ENCODE assay signal across 11 cellular contexts in the genomic region with DNA sequence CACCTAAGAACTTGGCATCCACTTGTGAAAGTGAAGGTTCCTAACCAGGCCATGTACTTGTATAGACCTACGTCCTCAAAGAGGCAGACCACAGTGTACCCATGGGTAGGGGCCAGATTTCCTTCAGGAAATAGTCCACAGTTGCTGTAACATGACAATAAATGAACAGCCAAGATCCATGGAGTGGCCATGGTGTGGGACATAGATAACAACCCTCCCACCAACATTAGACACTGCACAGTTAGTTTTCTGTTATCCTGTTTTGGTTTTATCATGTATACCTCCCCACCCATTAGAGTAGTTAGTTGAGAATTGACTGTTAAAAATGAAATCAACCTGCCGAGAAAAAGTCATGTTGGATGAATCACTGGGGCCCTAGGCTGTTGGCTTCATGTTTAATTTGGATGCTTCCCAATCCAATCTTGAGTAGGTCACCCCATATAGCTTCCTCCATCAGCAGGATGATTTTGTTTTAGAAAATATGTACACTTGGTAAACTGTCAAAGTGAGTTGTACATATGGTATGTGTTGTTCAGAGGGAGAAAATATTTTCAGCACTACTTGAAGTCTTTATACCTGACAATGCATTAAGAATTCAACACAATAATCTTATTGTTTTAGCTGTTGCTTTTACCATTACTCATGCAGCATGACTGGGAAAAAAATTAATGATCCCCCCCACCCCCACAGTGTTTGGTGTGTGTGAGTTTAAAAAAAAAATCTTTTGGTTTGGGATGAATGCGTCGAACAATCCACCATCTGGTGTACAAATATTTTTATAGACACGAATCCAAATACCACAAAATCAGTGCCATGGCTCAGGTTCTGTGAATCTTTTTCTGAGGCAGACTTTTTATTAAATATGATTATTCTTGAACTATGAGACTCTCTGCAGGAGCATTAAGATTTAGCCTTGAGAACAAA.
DNase-seq lines count a peak whose midpoint lies in the region; ATAC-seq and TF ChIP-seq lines count a peak whose summit lies in the region.
"Had no signal": no experiment of that assay in that cellular context is flagged by ENCODE, and none has a peak within 500 bp of the region (broad histone marks: within the 10 kb centered on the region; RNA-seq: fewer than 3 reads in every experiment).

No MANE protein-coding gene starts in this region.

- H3K36me3 ChIP-seq in cardiac muscle cell, result no peaks in the 10 kb centered on the region
- H3K36me3 ChIP-seq: ovary had no signal

- no TSS peak for BruUV-seq in MCF 10A (replicated peaks; lab: Mats Ljungman, UMichigan)

- POLR2A ChIA-PET in MCF 10A (lab: Yijun Ruan, JAX), result interaction anchor here (0.6 to 5.3 kb wide), 29 partner anchors 8 to 447 kb away, joined by 3 to 62 read pairs (median 5); a partner anchor contains a TSS

- CTCF ChIA-PET in MCF 10A (lab: Yijun Ruan, JAX), result interaction anchor here (1.2 to 14.2 kb wide), 5 partner anchors 9 to 716 kb away, joined by 3 to 391 read pairs (median 15); no protein-coding TSS in a partner anchor

- ATAC-seq in Right ventricle myocardium superior (ENCODE audit: poor library complexity) (no peak), GM21447 (IDR thresholded peaks at IDR 0.05; ENCODE audit: unreplicated experiment) (no peak), GM18858 (IDR thresholded peaks at IDR 0.05; ENCODE audit: unreplicated experiment) (no peak)

- peak overlapping the region; percentile 40 for H3K4me3 Mint-ChIP-seq in MCF 10A (ENCODE audit: unreplicated experiment)
- H3K4me3 Mint-ChIP-seq: CD8-positive, alpha-beta memory T cell had no signal

- no peaks in the 10 kb centered on the region for H3K36me3 Mint-ChIP-seq in MCF 10A (ENCODE audit: insufficient read depth, unreplicated experiment)
- H3K36me3 Mint-ChIP-seq: CD8-positive, alpha-beta memory T cell had no signal

- no peaks in the 10 kb centered on the region for H3K9me3 ChIP-seq in cardiac muscle cell (ENCODE audit: low read depth)
- H3K9me3 ChIP-seq: ovary had no signal

- H3K9me3 Mint-ChIP-seq in MCF 10A (ENCODE audit: unreplicated experiment), result no peaks in the 10 kb centered on the region
- H3K9me3 Mint-ChIP-seq: CD8-positive, alpha-beta memory T cell had no signal

- peaks cover 53% of the 10 kb centered on the region for H3K4me1 Mint-ChIP-seq in MCF 10A (ENCODE audit: insufficient read depth, unreplicated experiment)
- H3K4me1 Mint-ChIP-seq: CD8-positive, alpha-beta memory T cell had no signal

- intact Hi-C loops in Right ventricle myocardium superior (cut with DNase I) (loop anchor here (5.0 kb wide), 1 partner anchor 78 kb away; no protein-coding TSS in a partner anchor), MCF 10A (cut with micrococcal nuclease) (loop anchor here (1.0 kb wide), 3 partner anchors 66 to 88 kb away; a partner anchor contains a TSS), head of caudate nucleus (cut with DNase I) (no loop called here)

- no peak for TF ChIP-seq CTCF in cardiac muscle cell (IDR thresholded peaks at IDR 0.05; ENCODE audit: low read depth, low read length)
- TF ChIP-seq CTCF in MCF 10A (IDR thresholded peaks at IDR 0.05; ENCODE audit: unreplicated experiment), result no peak

- H3K27me3 Mint-ChIP-seq in MCF 10A (ENCODE audit: insufficient read depth, unreplicated experiment), result no peaks in the 10 kb centered on the region

- H3K27ac Mint-ChIP-seq in MCF 10A (ENCODE audit: low read depth, unreplicated experiment), result peak overlapping the region; percentile 86
- H3K27ac Mint-ChIP-seq: CD8-positive, alpha-beta memory T cell had no signal

- peaks cover 23% of the 10 kb centered on the region for H3K4me1 ChIP-seq in cardiac muscle cell (ENCODE audit: low read depth)

- DNase-seq in cardiac muscle cell (ENCODE audit: low read depth in 1 of 2, low spot score in 1 of 2), result peak in 1 of 2 donors; percentile 96
- no peak for DNase-seq in Right ventricle myocardium superior
- DNase-seq in MCF 10A (ENCODE audit: unreplicated experiment), result peak; percentile 96
- DNase-seq in kidney tubule cell (ENCODE audit: low spot score), result peak; percentile 100
- no peak for DNase-seq in midbrain (lab: John Stamatoyannopoulos, UW)
- DNase-seq in head of caudate nucleus, result no peak
- DNase-seq: CD8-positive, alpha-beta memory T cell; NCI-H187; ovary had no signal

- H3K27ac ChIP-seq in cardiac muscle cell, result peak overlapping the region; percentile 51
- H3K27ac ChIP-seq: ovary had no signal

- no peak overlapping the region for H3K4me3 ChIP-seq in cardiac muscle cell
- H3K4me3 ChIP-seq: ovary had no signal

- H3K27me3 ChIP-seq in cardiac muscle cell, result no peaks in the 10 kb centered on the region
- H3K27me3 ChIP-seq: ovary had no signal

Comparison
In these comparisons a context has a peak if more than half of its experiments do, and no peak if none do; other contexts are left out.
1. DNase-seq: peak in MCF 10A (single experiment) and kidney tubule cell (single experiment); none in Right ventricle myocardium superior (single experiment), midbrain (single experiment) and head of caudate nucleus (0 of 42).